ENCODE assay signal across 8 cellular contexts in genomic region chr11:126352934-126353801, GRCh38. TPM values are rescaled to one million over a fixed set of nuclear protein-coding genes. Genes with fewer than 3 reads are reported as not detected.
DNase-seq lines count a peak whose midpoint lies in the region; ATAC-seq and TF ChIP-seq lines count a peak whose summit lies in the region.

No MANE protein-coding gene starts in this region.

- peak overlapping the region; percentile 69 for H3K4me2 ChIP-seq in HCT116 (ENCODE audit: low read length)
- H3K4me2 ChIP-seq in fibroblast of lung (ENCODE audit: extremely low read depth, insufficient read depth, low read length) = peak overlapping the region; percentile 6

- H3K79me2 ChIP-seq in HCT116 (ENCODE audit: insufficient read depth, low read length) (peaks cover 33% of the 10 kb centered on the region; the same call in 1 of the 2 replicates), fibroblast of lung (ENCODE audit: control insufficient read depth, insufficient read depth, low read length) (peaks cover 40% of the 10 kb centered on the region)

- H4K20me1 ChIP-seq in HCT116 (ENCODE audit: insufficient read depth) (no peaks in the 10 kb centered on the region), fibroblast of lung (ENCODE audit: control insufficient read depth, extremely low read depth, insufficient read depth, low read length) (no peaks in the 10 kb centered on the region)

- H3K4me3 Mint-ChIP-seq in T-cell = peak overlapping the region; percentile 13 to 86 (median 48)

- H3K27me3 ChIP-seq in HCT116 (ENCODE audit: insufficient read depth, low read length) (no peaks in the 10 kb centered on the region), fibroblast of lung (ENCODE audit: control insufficient read depth, insufficient read depth, low read length) (no peaks in the 10 kb centered on the region)

- H3K4me1 Mint-ChIP-seq in T-cell = peaks cover 26 to 46% (median 30%) of the 10 kb centered on the region in 3 donors

- H3K4me1 ChIP-seq in HCT116 (ENCODE audit: control insufficient read depth in 1 of 2, insufficient read depth in 2 of 2, low read length in 2 of 2) = peaks cover 17 to 38% of the 10 kb centered on the region in 2 experiments
- peaks cover 30% of the 10 kb centered on the region for H3K4me1 ChIP-seq in fibroblast of lung (ENCODE audit: control insufficient read depth, extremely low read depth, insufficient read depth, low read length)

- H3K27me3 Mint-ChIP-seq in T-cell = no peaks in the 10 kb centered on the region

- H2AFZ ChIP-seq in HCT116 (ENCODE audit: low read depth, low read length, poor library complexity, severe bottlenecking) (no peak overlapping the region), fibroblast of lung (ENCODE audit: low read length) (no peak overlapping the region)

- intact Hi-C loops in HCT116 (cut with micrococcal nuclease) = no loop called here

- ATAC-seq in HCT116 = 0 out of 2 replicates have a peak, but pooled peaks have one; percentile 1
- ATAC-seq in T-cell (replicated peaks in 1 of 4) = no peak
- ATAC-seq in GM18502 (IDR thresholded peaks at IDR 0.05; ENCODE audit: poor library complexity, unreplicated experiment) = no peak

- POLR2A ChIA-PET in HCT116 (lab: Charles Lee) (no interaction called here), T-cell (lab: Charles Lee) (no interaction called here)

- H3K4me3 ChIP-seq in HCT116 (replicated peaks in 1 of 2; ENCODE audit: low read depth in 1 of 2, low read length in 2 of 2) = peak overlapping the region in 1 of 2 experiments; percentile 36; a peak in 2 of 4 replicates
- peak overlapping the region in 2 of 4 experiments; percentile 36 to 37 for H3K4me3 ChIP-seq in fibroblast of lung (replicated peaks in 1 of 4; ENCODE audit: control extremely low read depth in 1 of 4, insufficient read depth in 1 of 4, low read depth in 3 of 4, low read length in 4 of 4)

- no peaks in the 10 kb centered on the region for H3K9me2 ChIP-seq in HCT116 (ENCODE audit: insufficient read depth)

- RAD21 ChIA-PET in HCT116 (lab: Charles Lee; ENCODE audit: low non-redundant PET in 1 of 2, low total read pairs in 2 of 2, uncharacterized antibody in 2 of 2, unreplicated experiment in 2 of 2) = interaction anchor here in 1 of 2 experiments (0.6 kb wide), 1 partner anchor 134 kb away, joined by 5 read pairs; no protein-coding TSS in a partner anchor

- TF ChIP-seq RAD21 in HCT116 (IDR thresholded peaks at IDR 0.05; ENCODE audit: low read depth) = no peak

- H3K36me3 ChIP-seq in HCT116 (ENCODE audit: control insufficient read depth in 1 of 2, insufficient read depth in 2 of 2, low read length in 2 of 2) = 0 out of 4 replicates have a peak, but pooled peaks cover 0 to 6% of the 10 kb centered on the region in 2 experiments
- peaks cover 3% of the 10 kb centered on the region for H3K36me3 ChIP-seq in fibroblast of lung (ENCODE audit: control insufficient read depth, insufficient read depth, low read length)

- TF ChIP-seq CTCF in HCT116 (IDR thresholded peaks at IDR 0.05 in 2 of 3, conservative IDR thresholded peaks at IDR 0.05 in 1 of 3; ENCODE audit: borderline replicate concordance in 1 of 3, insufficient read depth in 1 of 3, low read depth in 2 of 3, low read length in 2 of 3) (no peak), fibroblast of lung (conservative IDR thresholded peaks at IDR 0.05 in 1 of 2, IDR thresholded peaks at IDR 0.05 in 1 of 2; ENCODE audit: low read depth in 1 of 2, low read length in 2 of 2) (no peak)

- peak overlapping the region; percentile 18 to 62 for H3K27ac Mint-ChIP-seq in T-cell

- H3K9me3 ChIP-seq in HCT116 (ENCODE audit: control insufficient read depth in 1 of 2, insufficient read depth in 1 of 2, low read depth in 1 of 2, low read length in 2 of 2) (no peaks in the 10 kb centered on the region), fibroblast of lung (ENCODE audit: control insufficient read depth, insufficient read depth, low read depth, low read length) (no peaks in the 10 kb centered on the region)

- H3K36me3 Mint-ChIP-seq in T-cell = peaks cover 9% of the 10 kb centered on the region

- peak overlapping the region; percentile 22 for H3K9ac ChIP-seq in HCT116 (ENCODE audit: low read length)
- H3K9ac ChIP-seq in fibroblast of lung (ENCODE audit: insufficient read depth, low read length) = no peak overlapping the region

- no peaks in the 10 kb centered on the region for H3K9me3 Mint-ChIP-seq in T-cell

- TF ChIP-seq POLR2A in HCT116 (IDR thresholded peaks at IDR 0.05; ENCODE audit: borderline replicate concordance, extremely low read depth, insufficient read depth, insufficient read length) = no peak

- peak; percentile 55 for DNase-seq in AG08396 (ENCODE audit: low spot score)
- DNase-seq in HCT116 (ENCODE audit: low read depth, low spot score) = no peak
- no peak for DNase-seq in T-cell
- peak; percentile 69 to 76 for DNase-seq in fibroblast of lung (ENCODE audit: low read depth in 2 of 2)
- no peak for DNase-seq in putamen (ENCODE audit: low spot score)
- no peak for DNase-seq in stimulated activated naive CD4-positive, alpha-beta T cell (lab: John Stamatoyannopoulos, UW)
- DNase-seq in cerebellum (ENCODE audit: low spot score) = no peak

- CTCF ChIA-PET in HCT116 (lab: Charles Lee) (interaction anchor here (1.4 kb wide), 1 partner anchor 128 kb away, joined by 6 read pairs; no protein-coding TSS in a partner anchor), T-cell (lab: Charles Lee) (interaction anchor here (0.6 to 1.8 kb wide), 4 partner anchors 17 to 1914 kb away, joined by 3 to 4 read pairs (median 4); no protein-coding TSS in a partner anchor)

- BruUV-seq in HCT116 (replicated peaks; lab: Mats Ljungman, UMichigan) = no TSS peak

- H3K27ac ChIP-seq in HCT116 (ENCODE audit: low read depth, low read length) = peak overlapping the region; percentile 40; the same call in 1 of the 2 replicates
- H3K27ac ChIP-seq in fibroblast of lung (ENCODE audit: insufficient read depth, low read length) = peak overlapping the region; percentile 46

TF ChIP-seq in HCT116, 20 proteins besides CTCF, POLR2A, EP300 and RAD21:
- TF ChIP-seq EZH2 (IDR thresholded peaks at IDR 0.05) (no peak), EGR1 (IDR thresholded peaks at IDR 0.05; ENCODE audit: low read depth) (no peak), FOSL1 (IDR thresholded peaks at IDR 0.05; ENCODE audit: low read depth) (no peak)
- TF ChIP-seq, protein P1, sequence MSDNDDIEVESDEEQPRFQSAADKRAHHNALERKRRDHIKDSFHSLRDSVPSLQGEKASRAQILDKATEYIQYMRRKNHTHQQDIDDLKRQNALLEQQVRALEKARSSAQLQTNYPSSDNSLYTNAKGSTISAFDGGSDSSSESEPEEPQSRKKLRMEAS (IDR thresholded peaks at IDR 0.05) = peak; percentile 59; the same call in 1 of the 2 replicates

RNA-seq across cellular contexts. Expression of gene ST3GAL4, which starts 2.3 kb away (rescaled TPM):
- total RNA-seq in HCT116 (2021; ENCODE audit: unreplicated experiment) (13.1 TPM), T-cell (1 to 10 TPM; 2.6 to 4.8 (median 3.6) TPM), fibroblast of lung (25.2 and 36.8 TPM in 2 replicates), cerebellum (13.7 TPM)
- 13.6 and 14.7 TPM in 2 replicates for polyA plus RNA-seq in HCT116 (2012)
- 16.7 and 24.8 TPM in 2 replicates for polyA plus RNA-seq in fibroblast of lung
- 14.7 and 23.5 TPM in 2 replicates for polyA plus RNA-seq in fibroblast of lung (2012)
- polyA minus RNA-seq in fibroblast of lung (ENCODE audit: low replicate concordance) = 25.7 and 55.7 TPM in 2 replicates

RNA-seq across cellular contexts. Expression of gene DCPS, which starts 49.3 kb away (rescaled TPM):
- 25.6 TPM for total RNA-seq in HCT116 (2021; ENCODE audit: unreplicated experiment)
- polyA plus RNA-seq in HCT116 (2012) = 32.0 and 34.0 TPM in 2 replicates
- 10 to 100 TPM; 12.4 to 23.7 (median 19.8) TPM for total RNA-seq in T-cell
- total RNA-seq in fibroblast of lung = 9.8 and 13.0 TPM in 2 replicates
- polyA plus RNA-seq in fibroblast of lung = 22.7 and 40.8 TPM in 2 replicates
- polyA plus RNA-seq in fibroblast of lung (2012) = 20.1 and 42.9 TPM in 2 replicates
- 16.3 and 32.0 TPM in 2 replicates for polyA minus RNA-seq in fibroblast of lung (ENCODE audit: low replicate concordance)
- total RNA-seq in cerebellum = 4.5 TPM

Comparison
In these comparisons a context has a peak if more than half of its experiments do, and no peak if none do; other contexts are left out.
1. DNase-seq: peak in AG08396 (single experiment) and fibroblast of lung (2 of 2); none in HCT116 (single experiment), T-cell (0 of 34), putamen (single experiment), stimulated activated naive CD4-positive, alpha-beta T cell (0 of 6) and cerebellum (single experiment).